1 cellular context compared by ENCODE assay signal in the genomic region with DNA sequence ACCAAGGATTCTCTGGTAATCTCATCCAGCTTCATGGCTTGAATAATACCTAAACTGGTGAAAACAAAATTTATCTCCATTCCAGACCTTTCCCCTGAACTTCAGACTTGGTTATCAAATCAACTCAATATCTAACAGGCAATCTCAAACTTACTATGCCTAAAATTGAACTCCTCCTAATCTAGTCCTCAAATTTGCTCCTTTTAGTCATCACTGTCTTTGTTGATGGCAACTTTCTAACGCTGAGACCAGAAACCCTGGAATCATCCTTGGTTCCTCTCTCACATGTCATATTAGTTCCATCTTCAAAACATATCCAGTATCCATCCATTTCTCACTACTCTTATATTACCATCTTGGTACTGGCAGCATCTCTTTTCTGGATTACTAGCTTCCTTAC.
TF ChIP-seq lines count a peak whose summit lies in the region.

No MANE protein-coding gene starts in this region.

TF ChIP-seq in HepG2, 621 proteins besides CTCF, POLR2A, EP300 and RAD21:
- TF ChIP-seq ZNF652 (CRISPR knock-in tag; IDR thresholded peaks at IDR 0.05; ENCODE audit: borderline replicate concordance, low read depth) (no peak), SATB2 (CRISPR knock-in tag; IDR thresholded peaks at IDR 0.05) (no peak), KLF11 (CRISPR knock-in tag; IDR thresholded peaks at IDR 0.05) (no peak), SUZ12 (IDR thresholded peaks at IDR 0.05; ENCODE audit: low read depth, low read length) (no peak), YEATS2 (CRISPR knock-in tag; IDR thresholded peaks at IDR 0.05; ENCODE audit: borderline replicate concordance) (no peak), ZNF331 (CRISPR knock-in tag; IDR thresholded peaks at IDR 0.05) (no peak), SYNCRIP (IDR thresholded peaks at IDR 0.05; ENCODE audit: insufficient read depth, low read depth, low read length) (no peak), GPN1 (CRISPR knock-in tag; IDR thresholded peaks at IDR 0.05; ENCODE audit: borderline replicate concordance) (no peak), EED (CRISPR knock-in tag; IDR thresholded peaks at IDR 0.05) (no peak), RELA (CRISPR knock-in tag; IDR thresholded peaks at IDR 0.05) (no peak), HOXA9 (CRISPR knock-in tag; IDR thresholded peaks at IDR 0.05; ENCODE audit: borderline replicate concordance) (no peak), ZNF75D (CRISPR knock-in tag; IDR thresholded peaks at IDR 0.05; ENCODE audit: borderline replicate concordance) (no peak), ZBTB26 (CRISPR knock-in tag; IDR thresholded peaks at IDR 0.05; ENCODE audit: borderline replicate concordance) (no peak), KDM1A (CRISPR knock-in tag; IDR thresholded peaks at IDR 0.05) (no peak), KMT2A (CRISPR knock-in tag; IDR thresholded peaks at IDR 0.05) (no peak), ZNF44 (CRISPR knock-in tag; IDR thresholded peaks at IDR 0.05) (no peak), ZNF687 (CRISPR knock-in tag; IDR thresholded peaks at IDR 0.05) (no peak), FOXM1 (CRISPR knock-in tag; IDR thresholded peaks at IDR 0.05) (no peak)
- TF ChIP-seq, protein P1, sequence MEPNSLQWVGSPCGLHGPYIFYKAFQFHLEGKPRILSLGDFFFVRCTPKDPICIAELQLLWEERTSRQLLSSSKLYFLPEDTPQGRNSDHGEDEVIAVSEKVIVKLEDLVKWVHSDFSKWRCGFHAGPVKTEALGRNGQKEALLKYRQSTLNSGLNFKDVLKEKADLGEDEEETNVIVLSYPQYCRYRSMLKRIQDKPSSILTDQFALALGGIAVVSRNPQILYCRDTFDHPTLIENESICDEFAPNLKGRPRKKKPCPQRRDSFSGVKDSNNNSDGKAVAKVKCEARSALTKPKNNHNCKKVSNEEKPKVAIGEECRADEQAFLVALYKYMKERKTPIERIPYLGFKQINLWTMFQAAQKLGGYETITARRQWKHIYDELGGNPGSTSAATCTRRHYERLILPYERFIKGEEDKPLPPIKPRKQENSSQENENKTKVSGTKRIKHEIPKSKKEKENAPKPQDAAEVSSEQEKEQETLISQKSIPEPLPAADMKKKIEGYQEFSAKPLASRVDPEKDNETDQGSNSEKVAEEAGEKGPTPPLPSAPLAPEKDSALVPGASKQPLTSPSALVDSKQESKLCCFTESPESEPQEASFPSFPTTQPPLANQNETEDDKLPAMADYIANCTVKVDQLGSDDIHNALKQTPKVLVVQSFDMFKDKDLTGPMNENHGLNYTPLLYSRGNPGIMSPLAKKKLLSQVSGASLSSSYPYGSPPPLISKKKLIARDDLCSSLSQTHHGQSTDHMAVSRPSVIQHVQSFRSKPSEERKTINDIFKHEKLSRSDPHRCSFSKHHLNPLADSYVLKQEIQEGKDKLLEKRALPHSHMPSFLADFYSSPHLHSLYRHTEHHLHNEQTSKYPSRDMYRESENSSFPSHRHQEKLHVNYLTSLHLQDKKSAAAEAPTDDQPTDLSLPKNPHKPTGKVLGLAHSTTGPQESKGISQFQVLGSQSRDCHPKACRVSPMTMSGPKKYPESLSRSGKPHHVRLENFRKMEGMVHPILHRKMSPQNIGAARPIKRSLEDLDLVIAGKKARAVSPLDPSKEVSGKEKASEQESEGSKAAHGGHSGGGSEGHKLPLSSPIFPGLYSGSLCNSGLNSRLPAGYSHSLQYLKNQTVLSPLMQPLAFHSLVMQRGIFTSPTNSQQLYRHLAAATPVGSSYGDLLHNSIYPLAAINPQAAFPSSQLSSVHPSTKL (CRISPR knock-in tag; IDR thresholded peaks at IDR 0.05) = no peak
